ENCODE assay signal across 25 cellular contexts in genomic region chr3:179706233-179706632, GRCh38. TPM values are rescaled to one million over a fixed set of nuclear protein-coding genes. Genes with fewer than 3 reads are reported as not detected.
DNase-seq lines count a peak whose midpoint lies in the region; ATAC-seq and TF ChIP-seq lines count a peak whose summit lies in the region.
"Had no signal": no experiment of that assay in that cellular context is flagged by ENCODE, and none has a peak within 500 bp of the region (broad histone marks: within the 10 kb centered on the region; RNA-seq: fewer than 3 reads in every experiment).

No MANE protein-coding gene starts in this region.

- H3K27me3 ChIP-seq in heart right ventricle (no peaks in the 10 kb centered on the region), right cardiac atrium (ENCODE audit: control insufficient read depth, insufficient read depth) (no peaks in the 10 kb centered on the region), SJCRH30 (no peaks in the 10 kb centered on the region), upper lobe of left lung (no peaks in the 10 kb centered on the region), spleen (replicated peaks in 1 of 7) (no peaks in the 10 kb centered on the region)
- H3K27me3 ChIP-seq: ascending aorta, neutrophil had no signal

- DNase-seq in heart right ventricle (no peak), right cardiac atrium (no peak), SJCRH30 (peak; percentile 32 to 42), left lobe of liver (ENCODE audit: low spot score) (peak; percentile 65), upper lobe of left lung (no peak), spleen (no peak), NCI-H1694 treated with DMSO at 0.1 percent for 48 hours (lab: John Stamatoyannopoulos, UW) (no peak)
- DNase-seq in central memory CD4-positive, alpha-beta T cell, result no peak
- DNase-seq: ACHN; activated CD4-positive, CD25-positive, alpha-beta regulatory T cell treated with anti-CD3 and anti-CD28 coated beads, Interleukin-2, amount 50 U/mL, for 72 hours; activated naive CD4-positive, alpha-beta T cell treated with anti-CD3 and anti-CD28 coated beads, Interleukin-2, amount 10 ng/mL, durations not matched to agents 7 days and 5 days; activated T-cell treated with anti-CD3 and anti-CD28 coated beads, Interleukin-2, amount 50 U/mL, for 48 hours; CD4-positive, alpha-beta T cell; DMS153; effector memory CD4-positive, alpha-beta T cell; glutamatergic neuron; H7; MV-4-11; NCI-H187; NCI-H526; RPMI8226 had no signal

- H3K27ac ChIP-seq in heart right ventricle (peak overlapping the region in 3 of 10 donors; percentile 23 to 58 (median 34)), right cardiac atrium (ENCODE audit: low read length) (no peak overlapping the region), SJCRH30 (no peak overlapping the region), upper lobe of left lung (no peak overlapping the region), spleen (no peak overlapping the region)
- H3K27ac ChIP-seq: ascending aorta, neutrophil had no signal

- WGBS in heart right ventricle, 2 donors, result 68 to 71% methylated on average over 1 of the region's 1 CpG
- 91% methylated on average over 1 of the region's 1 CpG for WGBS in right cardiac atrium
- WGBS in upper lobe of left lung, 2 donors, result 87 to 88% methylated on average over 1 of the region's 1 CpG
- 67 to 95% (median 87%) methylated on average over 1 of the region's 1 CpG for WGBS in spleen, 5 donors

- H3K36me3 ChIP-seq in heart right ventricle, result peaks cover 0 to 59% (median 3%) of the 10 kb centered on the region in 9 donors
- peaks cover 7% of the 10 kb centered on the region; the same call in 1 of the 2 replicates for H3K36me3 ChIP-seq in SJCRH30
- peaks cover 0 to 24% (median 5%) of the 10 kb centered on the region in 4 donors for H3K36me3 ChIP-seq in upper lobe of left lung
- peaks cover 0 to 61% (median 11%) of the 10 kb centered on the region in 6 donors for H3K36me3 ChIP-seq in spleen
- H3K36me3 ChIP-seq: ascending aorta, neutrophil had no signal

- TF ChIP-seq POLR2A in upper lobe of left lung (IDR thresholded peaks at IDR 0.05) (no peak), spleen (IDR thresholded peaks at IDR 0.05) (no peak)

- no peaks in the 10 kb centered on the region for H3K9me3 ChIP-seq in heart right ventricle
- no peaks in the 10 kb centered on the region for H3K9me3 ChIP-seq in right cardiac atrium (ENCODE audit: control insufficient read depth, low read length)
- H3K9me3 ChIP-seq in SJCRH30 (replicated peaks), result no peaks in the 10 kb centered on the region
- H3K9me3 ChIP-seq in upper lobe of left lung, result no peaks in the 10 kb centered on the region
- H3K9me3 ChIP-seq in spleen, result no peaks in the 10 kb centered on the region
- H3K9me3 ChIP-seq: ascending aorta, neutrophil had no signal

- H3K4me3 ChIP-seq in heart right ventricle, result no peak overlapping the region
- H3K4me3 ChIP-seq in right cardiac atrium (ENCODE audit: low read length), result no peak overlapping the region
- H3K4me3 ChIP-seq in SJCRH30, result no peak overlapping the region
- H3K4me3 ChIP-seq in upper lobe of left lung, result no peak overlapping the region
- no peak overlapping the region for H3K4me3 ChIP-seq in spleen
- H3K4me3 ChIP-seq: ascending aorta, K562 had no signal

- no peak for TF ChIP-seq EP300 in upper lobe of left lung (IDR thresholded peaks at IDR 0.05)

- no peak for TF ChIP-seq CTCF in heart right ventricle (IDR thresholded peaks at IDR 0.05)
- no peak for TF ChIP-seq CTCF in upper lobe of left lung (IDR thresholded peaks at IDR 0.05)
- TF ChIP-seq CTCF in spleen (IDR thresholded peaks at IDR 0.05 in 8 of 11, conservative IDR thresholded peaks at IDR 0.05 in 3 of 11), result no peak

- peaks cover 0 to 47% (median 4%) of the 10 kb centered on the region in 9 donors for H3K4me1 ChIP-seq in heart right ventricle
- peaks cover 8% of the 10 kb centered on the region for H3K4me1 ChIP-seq in right cardiac atrium (ENCODE audit: control insufficient read depth, insufficient read depth, low read length)
- H3K4me1 ChIP-seq in SJCRH30, result peaks cover 3% of the 10 kb centered on the region; the same call in 1 of the 2 replicates
- no peaks in the 10 kb centered on the region for H3K4me1 ChIP-seq in upper lobe of left lung
- H3K4me1 ChIP-seq in spleen, result no peaks in the 10 kb centered on the region
- H3K4me1 ChIP-seq: ascending aorta had no signal

- intact Hi-C loops in heart right ventricle (cut with DNase I), result no loop called here
- intact Hi-C loops in right cardiac atrium (cut with DNase I), result no loop called here
- intact Hi-C loops in spleen (cut with DNase I; ENCODE audit: low total_unique reads), result no loop called here

- ATAC-seq in heart right ventricle, result peak in 5 of 8 donors; percentile 13 to 50 (median 41)
- no peak for ATAC-seq in right cardiac atrium
- ATAC-seq in left lobe of liver, result peak; percentile 95
- no peak for ATAC-seq in upper lobe of left lung (ENCODE audit: low FRiP score in 2 of 2)
- ATAC-seq: esophagus mucosa, K562 had no signal

RNA-seq across cellular contexts. Expression of gene USP13, which starts 53.4 kb away (rescaled TPM):
- total RNA-seq in heart right ventricle (100 to 1,000 TPM; 101 to 181 (median 154) TPM), right cardiac atrium (100 to 1,000 TPM in 1 of 4 donors, 10 to 100 TPM in 3; 59.5 to 101 (median 74.9) TPM), left lobe of liver (6.3 TPM), upper lobe of left lung (10 to 100 TPM; 14.4 to 34.6 (median 27.8) TPM), spleen (1 to 10 TPM; 6.3 to 9.4 (median 7.7) TPM)
- polyA plus RNA-seq in heart right ventricle (10 to 100 TPM; 13.7 to 22.2 TPM), right cardiac atrium (20.0 TPM), spleen (1 to 10 TPM; 1.1 to 2.0 (median 1.5) TPM)
- total RNA-seq in SJCRH30 (2014; rRNA removed; shearing (Covaris generic)), result 12.0 and 14.5 TPM in 2 replicates

Comparison
In these comparisons a context has a peak if more than half of its experiments do, and no peak if none do; other contexts are left out.
1. ATAC-seq: peak in heart right ventricle (5 of 8) and left lobe of liver (single experiment); none in right cardiac atrium (0 of 2) and upper lobe of left lung (0 of 2).
2. DNase-seq: peak in SJCRH30 (2 of 2) and left lobe of liver (single experiment); none in heart right ventricle (0 of 2), right cardiac atrium (0 of 3), central memory CD4-positive, alpha-beta T cell (single experiment), upper lobe of left lung (0 of 2), spleen (single experiment) and NCI-H1694 treated with DMSO at 0.1 percent for 48 hours (single experiment).